10 cellular contexts compared by ENCODE assay signal in genomic region chr1:39646232-39647081, GRCh38. TPM values are rescaled to one million over a fixed set of nuclear protein-coding genes. Genes with fewer than 3 reads are reported as not detected.
DNase-seq lines count a peak whose midpoint lies in the region; ATAC-seq, FAIRE-seq and TF ChIP-seq lines count a peak whose summit lies in the region.
"Had no signal": no experiment of that assay in that cellular context is flagged by ENCODE, and none has a peak within 500 bp of the region (broad histone marks: within the 10 kb centered on the region; RNA-seq: fewer than 3 reads in every experiment).

No MANE protein-coding gene starts in this region.

- H3K56ac ChIP-seq in H1 (replicated peaks; ENCODE audit: insufficient read length, low read depth, low read length) (no peak overlapping the region), mesendoderm (ENCODE audit: low read length) (peak overlapping the region; percentile 10)

- 56% methylated on average over 12 of the region's 12 CpGs; no CpG with 5 or more reads in 1 of the 2 experiments for WGBS in H1 (ENCODE audit: extremely low coverage in 1 of 2, insufficient coverage in 1 of 2, insufficient read length in 1 of 2, insufficient replicate concordance in 2 of 2, low coverage in 1 of 2, low lambda C conversion rate in 2 of 2, missing lambda C conversion rate in 1 of 2), 2 experiments
- no CpG with 5 or more reads among the region's 12 CpGs for WGBS in mesendoderm (ENCODE audit: extremely low coverage, insufficient coverage, low lambda C conversion rate)

- H3K79me2 ChIP-seq in H1 (ENCODE audit: control insufficient read depth in 1 of 2, insufficient read depth in 2 of 2, low read length in 2 of 2), result no peaks in the 10 kb centered on the region
- no peaks in the 10 kb centered on the region for H3K79me2 ChIP-seq in mesendoderm (ENCODE audit: control insufficient read depth, insufficient read depth, low read length)

- peak overlapping the region; percentile 83 for H4K8ac ChIP-seq in H1 (ENCODE audit: extremely low read depth, insufficient read depth, low read length)
- H4K8ac ChIP-seq in mesendoderm (ENCODE audit: low read depth, low read length), result no peak overlapping the region

- H3K4me2 ChIP-seq in H1 (ENCODE audit: insufficient read depth in 1 of 2, low read depth in 2 of 2, low read length in 2 of 2) (peak overlapping the region in 1 of 2 experiments; percentile 18; a peak in 2 of 4 replicates), mesendoderm (ENCODE audit: low read length) (no peak overlapping the region)

- H4K91ac ChIP-seq in H1 (replicated peaks; ENCODE audit: insufficient read length, low read length), result no peak overlapping the region

- no peaks in the 10 kb centered on the region for H4K20me1 ChIP-seq in H1 (replicated peaks in 1 of 2; ENCODE audit: control insufficient read depth in 1 of 2, insufficient read depth in 2 of 2, low read length in 2 of 2)

- no peak overlapping the region for H3K27ac ChIP-seq in H1 (ENCODE audit: low read depth, low read length)
- no peak overlapping the region for H3K27ac ChIP-seq in mesendoderm (ENCODE audit: low read depth, low read length)
- peak overlapping the region; percentile 69 for H3K27ac ChIP-seq in vagina
- H3K27ac ChIP-seq: 22Rv1 had no signal

- H3K4me1 Mint-ChIP-seq in Calu3 (ENCODE audit: low read depth, unreplicated experiment), result no peaks in the 10 kb centered on the region
- H3K4me1 Mint-ChIP-seq in activated CD4-positive, alpha-beta memory T cell treated with anti-CD3 and anti-CD28 coated beads, Interleukin-2, amount 10 ng/mL, durations not matched to agents 7 days and 5 days, result no peaks in the 10 kb centered on the region

- no peak for TF ChIP-seq RAD21 in H1 (IDR thresholded peaks at IDR 0.05 in 1 of 2, conservative IDR thresholded peaks at IDR 0.05 in 1 of 2; ENCODE audit: low read depth in 2 of 2, low read length in 2 of 2)

- peaks cover 85% of the 10 kb centered on the region for H3K27me3 Mint-ChIP-seq in Calu3 (ENCODE audit: unreplicated experiment)
- peaks cover 1% of the 10 kb centered on the region for H3K27me3 Mint-ChIP-seq in activated CD4-positive, alpha-beta memory T cell treated with anti-CD3 and anti-CD28 coated beads, Interleukin-2, amount 10 ng/mL, durations not matched to agents 7 days and 5 days

- peak overlapping the region; percentile 25 for H3K4ac ChIP-seq in H1 (replicated peaks; ENCODE audit: insufficient read length, low read depth, low read length)
- no peak overlapping the region for H3K4ac ChIP-seq in mesendoderm (ENCODE audit: low read depth, low read length)

- H3K4me3 Mint-ChIP-seq in Calu3 (ENCODE audit: low read depth, unreplicated experiment), result no peak overlapping the region
- no peak overlapping the region for H3K4me3 Mint-ChIP-seq in activated CD4-positive, alpha-beta memory T cell treated with anti-CD3 and anti-CD28 coated beads, Interleukin-2, amount 10 ng/mL, durations not matched to agents 7 days and 5 days

- H3K23me2 ChIP-seq in H1 (ENCODE audit: low read depth, low read length), result no peaks in the 10 kb centered on the region

- BruUV-seq in Calu3 (replicated peaks; lab: Mats Ljungman, UMichigan), result no TSS peak

- no peak for ATAC-seq in HG02981 (IDR thresholded peaks at IDR 0.05; ENCODE audit: unreplicated experiment)

- peak overlapping the region; percentile 65; the same call in 1 of the 2 replicates for H2BK15ac ChIP-seq in H1 (ENCODE audit: low read length)
- no peak overlapping the region for H2BK15ac ChIP-seq in mesendoderm (replicated peaks; ENCODE audit: low read depth)

- CTCF ChIA-PET in H1 (lab: Charles Lee; ENCODE audit: partially characterized antibody) (interaction anchor here (0.9 to 17.8 kb wide), 12 partner anchors 9 to 331 kb away, joined by 3 to 469 read pairs (median 6); partner anchors contain the start of gene HEYL), Calu3 (lab: Charles Lee) (interaction anchor here (0.6 kb wide), 1 partner anchor 327 kb away, joined by 5 read pairs; no protein-coding TSS in a partner anchor)
- CTCF ChIA-PET in activated CD4-positive, alpha-beta memory T cell treated with anti-CD3 and anti-CD28 coated beads, Interleukin-2, amount 10 ng/mL, durations not matched to agents 7 days and 5 days (lab: Charles Lee), result interaction anchor here (1.2 to 4.6 kb wide), 3 partner anchors 12 to 40 kb away, joined by 3 to 26 read pairs (median 17); no protein-coding TSS in a partner anchor

- H3K14ac ChIP-seq in H1 (ENCODE audit: insufficient read length), result no peak overlapping the region

- H3K27me3 ChIP-seq in H1 (replicated peaks in 1 of 4; ENCODE audit: control insufficient read depth in 3 of 4, extremely low read depth in 1 of 4, insufficient read depth in 3 of 4, low read length in 3 of 4) (peaks cover 0 to 10% (median 1%) of the 10 kb centered on the region in 4 experiments; a peak in 2 of 7 replicates), mesendoderm (ENCODE audit: insufficient read depth, low read length, poor library complexity) (no peaks in the 10 kb centered on the region), vagina (no peaks in the 10 kb centered on the region)

- H3K36me3 ChIP-seq in H1 (ENCODE audit: control insufficient read depth in 2 of 4, insufficient read depth in 4 of 4, low read length in 3 of 4) (no peaks in the 10 kb centered on the region), mesendoderm (ENCODE audit: control insufficient read depth, insufficient read depth, low read length) (no peaks in the 10 kb centered on the region), vagina (no peaks in the 10 kb centered on the region)

- peak overlapping the region; percentile 94 for H2BK12ac ChIP-seq in H1 (ENCODE audit: low read depth, low read length)

- H2AK5ac ChIP-seq in H1 (ENCODE audit: low read depth, low read length) (no peak overlapping the region), mesendoderm (ENCODE audit: low read length) (no peak overlapping the region)

- H3K79me1 ChIP-seq in H1 (ENCODE audit: low read depth, low read length), result no peaks in the 10 kb centered on the region
- H3K79me1 ChIP-seq in mesendoderm (ENCODE audit: low read length), result no peaks in the 10 kb centered on the region

- H3K9ac ChIP-seq in H1 (replicated peaks in 1 of 4; ENCODE audit: extremely low read depth in 1 of 4, low read depth in 3 of 4, low read length in 3 of 4), result no peak overlapping the region
- no peak overlapping the region for H3K9ac ChIP-seq in mesendoderm (ENCODE audit: low read length)

- intact Hi-C loops in vagina (cut with DNase I), result no loop called here
- intact Hi-C loops in Calu3 (cut with micrococcal nuclease; ENCODE audit: unreplicated experiment), result no loop called here

- no peak overlapping the region for H3K27ac Mint-ChIP-seq in Calu3 (ENCODE audit: unreplicated experiment)
- H3K27ac Mint-ChIP-seq in activated CD4-positive, alpha-beta memory T cell treated with anti-CD3 and anti-CD28 coated beads, Interleukin-2, amount 10 ng/mL, durations not matched to agents 7 days and 5 days, result no peak overlapping the region

- no peaks in the 10 kb centered on the region for H3K36me3 Mint-ChIP-seq in Calu3 (ENCODE audit: insufficient read depth, unreplicated experiment)
- H3K36me3 Mint-ChIP-seq in activated CD4-positive, alpha-beta memory T cell treated with anti-CD3 and anti-CD28 coated beads, Interleukin-2, amount 10 ng/mL, durations not matched to agents 7 days and 5 days (ENCODE audit: low read depth), result no peaks in the 10 kb centered on the region

- 0 out of 2 replicates have a peak overlapping the region, but pooled peaks have one; percentile 20 for H2AFZ ChIP-seq in H1 (ENCODE audit: low read length)

- H2BK20ac ChIP-seq in H1 (ENCODE audit: low read length), result no peak overlapping the region

- DNase-seq in DMS53 (lab: John Stamatoyannopoulos, UW) (peak; percentile 37), DMS53 treated with DMSO at 0.1 percent for 48 hours (lab: John Stamatoyannopoulos, UW; ENCODE audit: unreplicated experiment) (no peak), H1 (ENCODE audit: low read depth in 1 of 2, low spot score in 2 of 2) (peak in 1 of 2 experiments; percentile 61), mesendoderm (peak; percentile 79), vagina (ENCODE audit: extremely low spot score in 2 of 2) (no peak), Calu3 (no peak)
- DNase-seq in activated CD4-positive, alpha-beta memory T cell treated with anti-CD3 and anti-CD28 coated beads, Interleukin-2, amount 10 ng/mL, durations not matched to agents 7 days and 5 days, result no peak

- H3K4me3 ChIP-seq in H1 (ENCODE audit: extremely low read depth in 1 of 4, insufficient read depth in 2 of 4, low read depth in 3 of 4, low read length in 4 of 4) (no peak overlapping the region), mesendoderm (ENCODE audit: low read length) (no peak overlapping the region), vagina (no peak overlapping the region)

- H2BK5ac ChIP-seq in H1 (ENCODE audit: low read depth, low read length), result no peak overlapping the region; the same call in 1 of the 2 replicates
- H2BK5ac ChIP-seq in mesendoderm (ENCODE audit: low read length), result no peak overlapping the region

- TF ChIP-seq CTCF in H1 (IDR thresholded peaks at IDR 0.05; ENCODE audit: control extremely low read depth in 1 of 3, insufficient read depth in 1 of 3, low read depth in 1 of 3, low read length in 3 of 3) (peak in 2 of 3 experiments; percentile 36 to 39; a peak in 3 of 4 replicates), vagina (IDR thresholded peaks at IDR 0.05) (no peak), Calu3 (IDR thresholded peaks at IDR 0.05; ENCODE audit: unreplicated experiment) (no peak)

- no peak for FAIRE-seq in H1 (lab: Jason Lieb, UNC)
- FAIRE-seq: endothelial cell of umbilical vein had no signal

- POLR2A ChIA-PET in H1 (lab: Charles Lee; ENCODE audit: partially characterized antibody), result interaction anchor here (0.7 to 2.2 kb wide), 10 partner anchors 8 to 239 kb away, joined by 3 to 11 read pairs (median 3); no protein-coding TSS in a partner anchor
- POLR2A ChIA-PET in activated CD4-positive, alpha-beta memory T cell treated with anti-CD3 and anti-CD28 coated beads, Interleukin-2, amount 10 ng/mL, durations not matched to agents 7 days and 5 days (lab: Charles Lee), result no interaction called here

- no peaks in the 10 kb centered on the region for H3K9me3 Mint-ChIP-seq in Calu3 (ENCODE audit: low read depth, unreplicated experiment)
- no peaks in the 10 kb centered on the region for H3K9me3 Mint-ChIP-seq in activated CD4-positive, alpha-beta memory T cell treated with anti-CD3 and anti-CD28 coated beads, Interleukin-2, amount 10 ng/mL, durations not matched to agents 7 days and 5 days

- TF ChIP-seq POLR2A in H1 (IDR thresholded peaks at IDR 0.05; ENCODE audit: control extremely low read depth in 1 of 2, low read depth in 2 of 2, low read length in 2 of 2), result no peak
- no peak for TF ChIP-seq POLR2A in vagina (IDR thresholded peaks at IDR 0.05)

- H3K18ac ChIP-seq in H1 (ENCODE audit: extremely low read depth, low read length), result no peak overlapping the region
- no peak overlapping the region for H3K18ac ChIP-seq in mesendoderm (ENCODE audit: low read length)

- H4K5ac ChIP-seq in H1 (ENCODE audit: insufficient read length, low read depth, low read length), result no peak overlapping the region
- H4K5ac ChIP-seq in mesendoderm (ENCODE audit: low read length), result no peak overlapping the region

- H3K23ac ChIP-seq in H1 (ENCODE audit: insufficient read length) (no peak overlapping the region), mesendoderm (ENCODE audit: low read length) (no peak overlapping the region)

- peaks cover 0 to 6% (median 5%) of the 10 kb centered on the region in 4 experiments; a peak in 6 of 7 replicates for H3K4me1 ChIP-seq in H1 (replicated peaks in 1 of 4; ENCODE audit: control insufficient read depth in 3 of 4, insufficient read depth in 4 of 4, low read length in 3 of 4)
- no peaks in the 10 kb centered on the region for H3K4me1 ChIP-seq in mesendoderm (ENCODE audit: control insufficient read depth, low read depth, low read length)
- peaks cover 39% of the 10 kb centered on the region for H3K4me1 ChIP-seq in vagina

- H2BK120ac ChIP-seq in H1 (replicated peaks; ENCODE audit: low read depth, low read length) (no peak overlapping the region), mesendoderm (ENCODE audit: low read depth, low read length) (no peak overlapping the region)

- H3K9me3 ChIP-seq in H1 (ENCODE audit: insufficient read depth in 2 of 2, low read depth in 1 of 2, low read length in 1 of 2) (no peaks in the 10 kb centered on the region), vagina (no peaks in the 10 kb centered on the region)

- TF ChIP-seq EP300 in H1 (IDR thresholded peaks at IDR 0.05; ENCODE audit: borderline replicate concordance in 1 of 2, low read depth in 2 of 2, low read length in 2 of 2), result no peak

RNA-seq across cellular contexts. Expression of gene HEYL, which starts 7.0 kb away (rescaled TPM):
- total RNA-seq in H1 (2021; fragmentation: NEBNext Ultra II Directional; extraction: Animal tissue kit (Norgen Biotek cat#: 25700)), result 3.1 and 3.5 TPM in 2 replicates
- 1.8 and 2.9 TPM in 2 replicates for polyA plus RNA-seq in H1 (2011; rRNA removed)
- 1.6 TPM for polyA plus RNA-seq in H1 (2011; cell fraction: cytosol; rRNA removed)
- 3.1 TPM for polyA plus RNA-seq in H1 (2011; cell fraction: nucleus; rRNA removed)
- 1.4 to 2.6 TPM (median 2.2 TPM) in 4 replicates for polyA plus RNA-seq in H1 (2012, experiment 1 of 2)
- 1.8 TPM for polyA plus RNA-seq in H1 (2012, experiment 2 of 2)
- polyA plus RNA-seq in H1 (2013, experiment 1 of 2), result 2.2 TPM
- polyA plus RNA-seq in H1 (2013, experiment 2 of 2), result 2.0 TPM
- polyA minus RNA-seq in H1 (2011; rRNA and poly(A)+ RNA removed), result 2.0 and 2.3 TPM in 2 replicates
- polyA minus RNA-seq in H1 (2011; cell fraction: cytosol; rRNA and poly(A)+ RNA removed), result 1.5 TPM
- polyA minus RNA-seq in H1 (2011; cell fraction: nucleus; rRNA and poly(A)+ RNA removed), result 1.8 TPM
- polyA plus RNA-seq in mesendoderm (2013, experiment 1 of 2), result 0.41 TPM
- polyA plus RNA-seq in mesendoderm (2013, experiment 2 of 2), result 0.41 TPM
- total RNA-seq in vagina, result 8.8 TPM
- 0.09 and 0.27 TPM in 2 replicates for total RNA-seq in Calu3 (2022)
- not detected for total RNA-seq in activated CD4-positive, alpha-beta memory T cell treated with anti-CD3 and anti-CD28 coated beads, Interleukin-2, amount 10 ng/mL, durations not matched to agents 7 days and 5 days
- total RNA-seq: endothelial cell of umbilical vein had no signal
- polyA plus RNA-seq: endothelial cell of umbilical vein had no signal

RNA-seq across cellular contexts. Expression of gene NT5C1A, which starts 25.4 kb away (rescaled TPM):
- not detected in 2 replicates for total RNA-seq in H1 (2021; fragmentation: NEBNext Ultra II Directional; extraction: Animal tissue kit (Norgen Biotek cat#: 25700))
- 0.06 TPM in 1 of 2 replicates, not detected in the other for polyA plus RNA-seq in H1 (2011; rRNA removed)
- polyA plus RNA-seq in H1 (2011; cell fraction: cytosol; rRNA removed), result not detected
- not detected for polyA plus RNA-seq in H1 (2011; cell fraction: nucleus; rRNA removed)
- not detected in 4 replicates for polyA plus RNA-seq in H1 (2012, experiment 1 of 2)
- not detected for polyA plus RNA-seq in H1 (2012, experiment 2 of 2)
- not detected for polyA plus RNA-seq in H1 (2013, experiment 1 of 2)
- polyA plus RNA-seq in H1 (2013, experiment 2 of 2), result not detected
- 0.16 TPM in 1 of 2 replicates, not detected in the other for polyA minus RNA-seq in H1 (2011; rRNA and poly(A)+ RNA removed)
- not detected for polyA minus RNA-seq in H1 (2011; cell fraction: cytosol; rRNA and poly(A)+ RNA removed)
- polyA minus RNA-seq in H1 (2011; cell fraction: nucleus; rRNA and poly(A)+ RNA removed), result not detected
- polyA plus RNA-seq in mesendoderm (2013, experiment 1 of 2), result not detected
- not detected for polyA plus RNA-seq in mesendoderm (2013, experiment 2 of 2)
- not detected for total RNA-seq in vagina
- total RNA-seq in Calu3 (2022), result not detected in 2 replicates
- total RNA-seq in activated CD4-positive, alpha-beta memory T cell treated with anti-CD3 and anti-CD28 coated beads, Interleukin-2, amount 10 ng/mL, durations not matched to agents 7 days and 5 days, result not detected
- total RNA-seq: endothelial cell of umbilical vein had no signal
- polyA plus RNA-seq: endothelial cell of umbilical vein had no signal

RNA-seq across cellular contexts. Expression of gene HPCAL4, which starts 44.8 kb away (rescaled TPM):
- total RNA-seq in H1 (2021; fragmentation: NEBNext Ultra II Directional; extraction: Animal tissue kit (Norgen Biotek cat#: 25700)), result 0.46 and 0.54 TPM in 2 replicates
- 0.55 and 0.74 TPM in 2 replicates for polyA plus RNA-seq in H1 (2011; rRNA removed)
- 0.72 TPM for polyA plus RNA-seq in H1 (2011; cell fraction: cytosol; rRNA removed)
- polyA plus RNA-seq in H1 (2011; cell fraction: nucleus; rRNA removed), result 0.97 TPM
- polyA plus RNA-seq in H1 (2012, experiment 1 of 2), result 0.32 to 0.92 TPM (median 0.64 TPM) in 4 replicates
- polyA plus RNA-seq in H1 (2012, experiment 2 of 2), result 0.41 TPM
- 0.81 TPM for polyA plus RNA-seq in H1 (2013, experiment 1 of 2)
- polyA plus RNA-seq in H1 (2013, experiment 2 of 2), result 0.79 TPM
- polyA minus RNA-seq in H1 (2011; rRNA and poly(A)+ RNA removed), result 1.8 and 2.1 TPM in 2 replicates
- 0.51 TPM for polyA minus RNA-seq in H1 (2011; cell fraction: cytosol; rRNA and poly(A)+ RNA removed)
- 1.00 TPM for polyA minus RNA-seq in H1 (2011; cell fraction: nucleus; rRNA and poly(A)+ RNA removed)
- 0.07 TPM for polyA plus RNA-seq in mesendoderm (2013, experiment 1 of 2)
- polyA plus RNA-seq in mesendoderm (2013, experiment 2 of 2), result 0.06 TPM
- total RNA-seq in vagina (0.49 TPM), Calu3 (2022) (not detected in 2 replicates)
- 1 to 10 TPM; 2.4 to 2.6 TPM for total RNA-seq in activated CD4-positive, alpha-beta memory T cell treated with anti-CD3 and anti-CD28 coated beads, Interleukin-2, amount 10 ng/mL, durations not matched to agents 7 days and 5 days
- total RNA-seq: endothelial cell of umbilical vein had no signal
- polyA plus RNA-seq: endothelial cell of umbilical vein had no signal

Comparison
In these comparisons a context has a peak if more than half of its experiments do, and no peak if none do; other contexts are left out.
1. DNase-seq: peak in DMS53 (single experiment) and mesendoderm (single experiment); none in DMS53 treated with DMSO at 0.1 percent for 48 hours (single experiment), vagina (0 of 2), Calu3 (single experiment) and activated CD4-positive, alpha-beta memory T cell treated with anti-CD3 and anti-CD28 coated beads, Interleukin-2, amount 10 ng/mL, durations not matched to agents 7 days and 5 days (single experiment).
2. CTCF ChIP-seq: peak in H1 (2 of 3); none in vagina (0 of 3) and Calu3 (single experiment).